9 cellular contexts compared by ENCODE assay signal in genomic region chr1:9473032-9473792, GRCh38.
DNase-seq lines count a peak whose midpoint lies in the region; ATAC-seq and TF ChIP-seq lines count a peak whose summit lies in the region.
"Had no signal": no experiment of that assay in that cellular context is flagged by ENCODE, and none has a peak within 500 bp of the region (broad histone marks: within the 10 kb centered on the region; RNA-seq: fewer than 3 reads in every experiment).

No MANE protein-coding gene starts in this region.

- TF ChIP-seq POLR2A in Peyer's patch (IDR thresholded peaks at IDR 0.05) = no peak

- no peaks in the 10 kb centered on the region for H3K9me3 ChIP-seq in Peyer's patch
- H3K9me3 ChIP-seq in CD8-positive, alpha-beta T cell (ENCODE audit: low read length) = no peaks in the 10 kb centered on the region

- no peak overlapping the region for H3K27ac Mint-ChIP-seq in CD8-positive, alpha-beta T cell

- no peak for ATAC-seq in CD8-positive, alpha-beta T cell
- ATAC-seq in HG02852 (IDR thresholded peaks at IDR 0.05; ENCODE audit: unreplicated experiment) = no peak

- H3K27ac ChIP-seq in Peyer's patch = peak overlapping the region in 2 of 4 donors; percentile 33 to 50
- peak overlapping the region in 13 of 21 experiments; percentile 25 to 79 (median 59) for H3K27ac ChIP-seq in skin epidermis
- no peak overlapping the region for H3K27ac ChIP-seq in CD8-positive, alpha-beta T cell (ENCODE audit: low read depth, low read length)
- H3K27ac ChIP-seq: 22Rv1 had no signal

- DNase-seq in DMS153 (lab: John Stamatoyannopoulos, UW) = peak; percentile 72
- no peak for DNase-seq in DMS153 treated with DMSO at 0.1 percent for 48 hours (lab: John Stamatoyannopoulos, UW; ENCODE audit: unreplicated experiment)
- DNase-seq in Peyer's patch = peak in 2 of 3 donors; percentile 71 to 80
- DNase-seq in fibroblast of the aortic adventitia (ENCODE audit: low read depth) = peak; percentile 96
- no peak for DNase-seq in NCI-H524 (lab: John Stamatoyannopoulos, UW)
- DNase-seq in CD8-positive, alpha-beta T cell = no peak

- H3K4me1 ChIP-seq in Peyer's patch = no peaks in the 10 kb centered on the region
- no peaks in the 10 kb centered on the region for H3K4me1 ChIP-seq in CD8-positive, alpha-beta T cell (ENCODE audit: insufficient read depth, low read length)

- POLR2A ChIA-PET in CD8-positive, alpha-beta T cell (lab: Charles Lee) = no interaction called here

- no peaks in the 10 kb centered on the region for H3K9me3 Mint-ChIP-seq in CD8-positive, alpha-beta T cell

- CTCF ChIA-PET in CD8-positive, alpha-beta T cell (lab: Charles Lee) = interaction anchor here (2.5 kb wide), 1 partner anchor 17 kb away, joined by 7 read pairs; no protein-coding TSS in a partner anchor

- H3K4me3 Mint-ChIP-seq in CD8-positive, alpha-beta T cell = no peak overlapping the region

- H3K27me3 Mint-ChIP-seq in CD8-positive, alpha-beta T cell (ENCODE audit: low read depth) = peaks cover 12% of the 10 kb centered on the region

- no peaks in the 10 kb centered on the region for H3K27me3 ChIP-seq in Peyer's patch
- no peaks in the 10 kb centered on the region for H3K27me3 ChIP-seq in CD8-positive, alpha-beta T cell (ENCODE audit: insufficient read depth, low read length)

- no peaks in the 10 kb centered on the region for H3K36me3 Mint-ChIP-seq in CD8-positive, alpha-beta T cell

- H3K4me3 ChIP-seq in Peyer's patch = no peak overlapping the region
- no peak overlapping the region for H3K4me3 ChIP-seq in fibroblast of the aortic adventitia (ENCODE audit: low read depth, low read length)
- no peak overlapping the region for H3K4me3 ChIP-seq in skin epidermis
- no peak overlapping the region for H3K4me3 ChIP-seq in CD8-positive, alpha-beta T cell (ENCODE audit: low read depth, low read length)

- intact Hi-C loops in CD8-positive, alpha-beta T cell (cut with DNase I, micrococcal nuclease) = no loop called here

- no peak for TF ChIP-seq CTCF in Peyer's patch (IDR thresholded peaks at IDR 0.05)
- TF ChIP-seq CTCF in fibroblast of the aortic adventitia (IDR thresholded peaks at IDR 0.05; ENCODE audit: insufficient read depth, low read length) = no peak
- no peak for TF ChIP-seq CTCF in CD8-positive, alpha-beta T cell (IDR thresholded peaks at IDR 0.05)

- H3K4me1 Mint-ChIP-seq in CD8-positive, alpha-beta T cell (ENCODE audit: low read depth) = no peaks in the 10 kb centered on the region

- no peaks in the 10 kb centered on the region for H3K36me3 ChIP-seq in Peyer's patch
- no peaks in the 10 kb centered on the region for H3K36me3 ChIP-seq in CD8-positive, alpha-beta T cell (ENCODE audit: insufficient read depth, low read length)

Comparison
In these comparisons a context has a peak if more than half of its experiments do, and no peak if none do; other contexts are left out.
1. DNase-seq: peak in DMS153 (single experiment), Peyer's patch (2 of 3) and fibroblast of the aortic adventitia (single experiment); none in DMS153 treated with DMSO at 0.1 percent for 48 hours (single experiment), NCI-H524 (0 of 2) and CD8-positive, alpha-beta T cell (0 of 7).